Comparison of ENCODE assay signal across 19 cellular contexts in the genomic region with DNA sequence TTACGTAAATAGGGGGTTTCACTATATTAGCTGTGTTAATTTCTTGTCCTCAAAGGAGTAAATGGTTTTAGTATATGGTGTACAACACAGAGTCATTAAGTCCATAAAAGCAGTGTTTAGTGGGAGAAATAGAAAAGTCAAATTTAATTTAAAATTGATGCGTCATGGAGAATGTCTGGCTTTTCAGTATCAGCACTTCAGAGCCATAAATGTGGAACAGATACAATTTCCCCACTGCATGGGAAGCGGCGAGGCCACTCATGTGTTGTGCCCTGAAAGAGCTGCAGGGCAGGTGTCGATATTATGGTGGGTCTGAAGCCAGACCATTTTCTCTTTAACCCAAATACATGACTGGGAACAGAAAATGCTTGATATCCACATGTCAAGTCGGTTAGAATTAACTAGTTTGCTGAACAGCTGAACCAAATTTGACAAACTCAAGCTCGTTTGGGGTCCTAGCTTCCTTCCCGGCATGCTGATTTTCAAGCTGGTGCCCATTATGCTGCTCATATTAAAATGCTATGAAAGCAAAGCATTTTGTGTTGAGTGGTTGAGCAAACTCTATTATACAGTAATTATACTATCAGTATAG.
A peak's percentile ranks its signal among the peaks of the same experiment; 100 is the strongest.
DNase-seq lines count a peak whose midpoint lies in the region; ATAC-seq lines count a peak whose summit lies in the region.
"Had no signal": no experiment of that assay in that cellular context is flagged by ENCODE, and none has a peak within 500 bp of the region (broad histone marks: within the 10 kb centered on the region; RNA-seq: fewer than 3 reads in every experiment).

No MANE protein-coding gene starts in this region.

- intact Hi-C loops in head of caudate nucleus (cut with DNase I) = no loop called here

- DNase-seq in NCI-H1105 (lab: John Stamatoyannopoulos, UW) (peak; percentile 77), NCI-H69 (lab: John Stamatoyannopoulos, UW) (peak; percentile 23), cerebellar cortex (ENCODE audit: low spot score) (peak; percentile 73), retina (peak; percentile 37), head of caudate nucleus (no peak)
- DNase-seq in activated T-cell treated with anti-CD3 and anti-CD28 coated beads, Interleukin-2, amount 50 U/mL, for 1 hour = no peak
- DNase-seq: ACHN, H7, Karpas-422, MG63, NCI-H1048, NCI-H2029, NCI-H446 treated with DMSO at 0.1 percent for 48 hours, NCI-H774, PC-3, RPMI8226, SHP77 treated with DMSO at 0.1 percent for 48 hours, T-helper 17 cell had no signal

- no peak for ATAC-seq in GM19035 (IDR thresholded peaks at IDR 0.05; ENCODE audit: unreplicated experiment)
- ATAC-seq: PC-3, T-helper 17 cell had no signal

Comparison
In these comparisons a context has a peak if more than half of its experiments do, and no peak if none do; other contexts are left out.
1. DNase-seq: peak in NCI-H1105 (single experiment), NCI-H69 (single experiment), cerebellar cortex (single experiment) and retina (single experiment); none in activated T-cell treated with anti-CD3 and anti-CD28 coated beads, Interleukin-2, amount 50 U/mL, for 1 hour (single experiment) and head of caudate nucleus (0 of 42).